13 cellular contexts compared by ENCODE assay signal in genomic region chr9:110971234-110971633, GRCh38.
"Had no signal": no experiment of that assay in that cellular context is flagged by ENCODE, and none has a peak within 500 bp of the region (broad histone marks: within the 10 kb centered on the region; RNA-seq: fewer than 3 reads in every experiment).

No MANE protein-coding gene starts in this region.

- H3K9me3 Mint-ChIP-seq: nephron progenitor cell had no signal

- H3K27me3 Mint-ChIP-seq: activated naive CD8-positive, alpha-beta T cell treated with anti-CD3 and anti-CD28 coated beads, Interleukin-2, amount 10 ng/mL, durations not matched to agents 7 days and 5 days had no signal

- H3K27me3 ChIP-seq: sigmoid colon, tibial artery had no signal

- H3K4me3 ChIP-seq: sigmoid colon, tibial artery had no signal

- H3K27ac ChIP-seq: sigmoid colon, tibial artery had no signal

- H3K27ac Mint-ChIP-seq: activated naive CD8-positive, alpha-beta T cell treated with anti-CD3 and anti-CD28 coated beads, Interleukin-2, amount 10 ng/mL, durations not matched to agents 7 days and 5 days; stimulated activated effector memory CD8-positive, alpha-beta T cell treated with anti-CD3 and anti-CD28 coated beads, Interleukin-12 subunit alpha, Interleukin-12 subunit beta, amount 100 ng/mL, for 72 hours had no signal

- H3K9me3 ChIP-seq: sigmoid colon, tibial artery had no signal

- H3K36me3 ChIP-seq: sigmoid colon had no signal

- H3K4me1 Mint-ChIP-seq: activated naive CD8-positive, alpha-beta T cell treated with anti-CD3 and anti-CD28 coated beads, Interleukin-2, amount 10 ng/mL, durations not matched to agents 7 days and 5 days; stimulated activated effector memory CD8-positive, alpha-beta T cell treated with anti-CD3 and anti-CD28 coated beads, Interleukin-12 subunit alpha, Interleukin-12 subunit beta, amount 100 ng/mL, for 72 hours had no signal

- H3K4me3 Mint-ChIP-seq: activated naive CD8-positive, alpha-beta T cell treated with anti-CD3 and anti-CD28 coated beads, Interleukin-2, amount 10 ng/mL, durations not matched to agents 7 days and 5 days; nephron progenitor cell; stimulated activated effector memory CD8-positive, alpha-beta T cell treated with anti-CD3 and anti-CD28 coated beads, Interleukin-12 subunit alpha, Interleukin-12 subunit beta, amount 100 ng/mL, for 72 hours had no signal

- H3K36me3 Mint-ChIP-seq: activated naive CD8-positive, alpha-beta T cell treated with anti-CD3 and anti-CD28 coated beads, Interleukin-2, amount 10 ng/mL, durations not matched to agents 7 days and 5 days; stimulated activated effector memory CD8-positive, alpha-beta T cell treated with anti-CD3 and anti-CD28 coated beads, Interleukin-12 subunit alpha, Interleukin-12 subunit beta, amount 100 ng/mL, for 72 hours had no signal

- DNase-seq: activated CD4-positive, CD25-positive, alpha-beta regulatory T cell treated with anti-CD3 and anti-CD28 coated beads, Interleukin-2, amount 50 U/mL, for 72 hours; activated naive CD4-positive, alpha-beta T cell; activated naive CD8-positive, alpha-beta T cell treated with anti-CD3 and anti-CD28 coated beads, Interleukin-2, amount 10 ng/mL, durations not matched to agents 7 days and 5 days; aorta; erythroblast; kidney; nephron progenitor cell; sigmoid colon; stimulated activated CD4-positive, alpha-beta T cell treated with anti-CD3 and anti-CD28 coated beads, Interleukin-2, amount 100 ng/mL, for 24 hours; T-helper 1 cell; T1000; tibial artery had no signal
